In the genomic region with DNA sequence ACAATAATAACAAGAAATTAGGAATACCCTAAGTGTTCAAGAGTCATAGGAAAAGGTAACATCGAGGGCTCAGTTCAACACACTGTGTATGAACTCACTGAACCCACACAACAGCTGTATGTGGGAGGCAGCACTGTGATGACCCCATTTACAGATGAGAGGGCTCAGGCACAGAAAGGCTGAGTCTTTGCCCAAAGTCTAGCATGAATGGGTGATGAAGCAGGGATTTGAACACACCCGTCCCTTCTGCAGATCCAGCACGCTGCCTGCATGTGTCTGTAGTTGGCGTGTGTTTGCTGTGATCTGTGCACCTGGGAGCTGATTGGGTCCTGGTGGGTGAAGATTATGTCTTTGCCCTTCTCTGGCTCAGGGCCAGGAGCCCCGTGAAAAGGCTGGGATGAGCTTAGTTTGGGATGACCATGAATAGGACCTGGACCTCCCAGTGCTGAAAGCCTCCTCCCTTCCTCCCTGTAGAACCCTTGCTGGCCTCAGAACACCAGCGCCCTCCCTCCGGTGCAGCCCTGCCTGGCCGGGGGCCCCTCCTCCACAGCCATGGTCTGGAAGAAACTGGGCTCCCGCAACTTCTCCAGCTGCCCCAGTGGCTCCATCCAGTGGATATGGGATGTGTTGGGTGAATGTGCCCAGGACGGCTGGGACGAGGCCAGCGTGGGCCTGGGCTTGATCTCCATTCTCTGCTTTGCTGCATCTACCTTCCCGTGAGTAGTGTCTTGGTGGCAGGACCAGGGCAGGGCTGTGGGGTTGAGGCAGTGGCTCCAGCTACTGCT, we compare ENCODE assay signal across 21 cellular contexts. TPM values are rescaled to one million over a fixed set of nuclear protein-coding genes. Genes with fewer than 3 reads are reported as not detected.
A peak's percentile ranks its signal among the peaks of the same experiment; 100 is the strongest.
DNase-seq lines count a peak whose midpoint lies in the region; ATAC-seq and TF ChIP-seq lines count a peak whose summit lies in the region.
"Had no signal": no experiment of that assay in that cellular context is flagged by ENCODE, and none has a peak within 500 bp of the region (broad histone marks: within the 10 kb centered on the region; RNA-seq: fewer than 3 reads in every experiment).

No MANE protein-coding gene starts in this region.

- H3K9me3 Mint-ChIP-seq in IgD-negative memory B cell (no peaks in the 10 kb centered on the region), neural crest cell (no peaks in the 10 kb centered on the region)
- H3K9me3 Mint-ChIP-seq in central memory CD8-positive, alpha-beta T cell = no peaks in the 10 kb centered on the region
- H3K9me3 Mint-ChIP-seq: activated naive CD4-positive, alpha-beta T cell treated with anti-CD3 and anti-CD28 coated beads, Interleukin-2, amount 50 U/mL, for 72 hours; natural killer cell had no signal

- H4K20me1 ChIP-seq in BLaER1 treated with 17β-estradiol and CSF1 and Interleukin-3, amounts not matched to agents 10 nM and 100 nM = peaks cover 0 to 86% (median 29%) of the 10 kb centered on the region in 11 experiments; a peak in 17 of 22 replicates

- H3K4me2 ChIP-seq in BLaER1 treated with 17β-estradiol and CSF1 and Interleukin-3, amounts not matched to agents 10 nM and 100 nM = peak overlapping the region; percentile 91 to 100 (median 99)
- H3K4me2 ChIP-seq: hepatocyte, KMS-11 had no signal

- no peaks in the 10 kb centered on the region for H3K9me3 ChIP-seq in BLaER1 treated with 17β-estradiol and CSF1 and Interleukin-3, amounts not matched to agents 10 nM and 100 nM (replicated peaks in 1 of 11)
- H3K9me3 ChIP-seq: vagina had no signal

- no peak for DNase-seq in central memory CD8-positive, alpha-beta T cell (ENCODE audit: low spot score in 2 of 2)
- no peak for DNase-seq in neural crest cell (ENCODE audit: low read depth, low spot score)
- no peak for DNase-seq in NCI-H524 treated with DMSO at 0.1 percent for 48 hours (lab: John Stamatoyannopoulos, UW)
- DNase-seq in germinal center (ENCODE audit: low spot score) = no peak
- no peak for DNase-seq in erythroblast (lab: John Stamatoyannopoulos, UW)
- DNase-seq in NK-92 (lab: John Stamatoyannopoulos, UW; ENCODE audit: unreplicated experiment) = no peak
- DNase-seq: activated CD4-positive, alpha-beta T cell treated with anti-CD3 and anti-CD28 coated beads, Interleukin-2, amount 50 U/mL, for 48 hours; foreskin fibroblast; natural killer cell; NCI-H1092 treated with DMSO at 0.1 percent for 48 hours; NCI-H2081; NCI-H510A treated with DMSO at 0.1 percent for 48 hours; SHP77 treated with DMSO at 0.1 percent for 48 hours; T-helper 1 cell had no signal

- peak overlapping the region in 8 of 11 experiments; percentile 24 to 83 (median 70); a peak in 14 of 22 replicates for H3K27ac ChIP-seq in BLaER1 treated with 17β-estradiol and CSF1 and Interleukin-3, amounts not matched to agents 10 nM and 100 nM
- H3K27ac ChIP-seq: hepatocyte, KMS-11, vagina had no signal

- no peak for TF ChIP-seq CTCF in neural crest cell (conservative IDR thresholded peaks at IDR 0.05)

- H3K36me3 ChIP-seq in BLaER1 treated with 17β-estradiol and CSF1 and Interleukin-3, amounts not matched to agents 10 nM and 100 nM = peaks cover 0 to 40% (median 9%) of the 10 kb centered on the region in 11 experiments; a peak in 14 of 22 replicates

- no peak for ATAC-seq in central memory CD8-positive, alpha-beta T cell (replicated peaks; ENCODE audit: extremely low read depth, poor library complexity, severe bottlenecking)
- ATAC-seq: activated naive CD4-positive, alpha-beta T cell treated with anti-CD3 and anti-CD28 coated beads, Interleukin-2, amount 50 U/mL, for 72 hours; natural killer cell had no signal

- peaks cover 78 to 100% (median 99%) of the 10 kb centered on the region in 10 experiments for H3K4me1 ChIP-seq in BLaER1 treated with 17β-estradiol and CSF1 and Interleukin-3, amounts not matched to agents 10 nM and 100 nM

- H3K27me3 ChIP-seq in BLaER1 treated with 17β-estradiol and CSF1 and Interleukin-3, amounts not matched to agents 10 nM and 100 nM = no peaks in the 10 kb centered on the region
- H3K27me3 ChIP-seq: hepatocyte, vagina had no signal

- peak overlapping the region in 2 of 4 donors; percentile 12 to 55 for H3K4me3 Mint-ChIP-seq in IgD-negative memory B cell
- H3K4me3 Mint-ChIP-seq in central memory CD8-positive, alpha-beta T cell = peak overlapping the region; percentile 16
- peak overlapping the region; percentile 72 for H3K4me3 Mint-ChIP-seq in neural crest cell
- H3K4me3 Mint-ChIP-seq: CD14-positive monocyte had no signal

- H3K36me3 Mint-ChIP-seq in IgD-negative memory B cell (no peaks in the 10 kb centered on the region), neural crest cell (ENCODE audit: low read depth) (peaks cover 7% of the 10 kb centered on the region)
- peaks cover 36% of the 10 kb centered on the region for H3K36me3 Mint-ChIP-seq in central memory CD8-positive, alpha-beta T cell (ENCODE audit: insufficient read depth)
- H3K36me3 Mint-ChIP-seq: activated naive CD4-positive, alpha-beta T cell treated with anti-CD3 and anti-CD28 coated beads, Interleukin-2, amount 50 U/mL, for 72 hours; natural killer cell had no signal

- peaks cover 30 to 46% (median 36%) of the 10 kb centered on the region in 3 donors for H3K4me1 Mint-ChIP-seq in IgD-negative memory B cell
- H3K4me1 Mint-ChIP-seq in central memory CD8-positive, alpha-beta T cell = peaks cover 30% of the 10 kb centered on the region
- H3K4me1 Mint-ChIP-seq in neural crest cell = peaks cover 17% of the 10 kb centered on the region

- H3K27me3 Mint-ChIP-seq in IgD-negative memory B cell (no peaks in the 10 kb centered on the region), neural crest cell (ENCODE audit: low read depth) (no peaks in the 10 kb centered on the region)
- H3K27me3 Mint-ChIP-seq in central memory CD8-positive, alpha-beta T cell = no peaks in the 10 kb centered on the region

- H3K9ac ChIP-seq in BLaER1 treated with 17β-estradiol and CSF1 and Interleukin-3, amounts not matched to agents 10 nM and 100 nM = peak overlapping the region in 9 of 11 experiments; percentile 0 to 49 (median 18); a peak in 10 of 22 replicates
- H3K9ac ChIP-seq: KMS-11 had no signal

- peak overlapping the region in 2 of 3 donors; percentile 93 to 98 for H3K27ac Mint-ChIP-seq in IgD-negative memory B cell
- H3K27ac Mint-ChIP-seq in central memory CD8-positive, alpha-beta T cell (ENCODE audit: low read depth) = peak overlapping the region; percentile 90
- no peak overlapping the region for H3K27ac Mint-ChIP-seq in neural crest cell (ENCODE audit: unreplicated experiment)
- H3K27ac Mint-ChIP-seq: natural killer cell had no signal

- no peak for TF ChIP-seq POLR2A in erythroblast (IDR thresholded peaks at IDR 0.05; ENCODE audit: low read length)

- H3K4me3 ChIP-seq in BLaER1 treated with 17β-estradiol and CSF1 and Interleukin-3, amounts not matched to agents 10 nM and 100 nM = peak overlapping the region in 1 of 10 experiments; percentile 12; a peak in 2 of 20 replicates
- H3K4me3 ChIP-seq: hepatocyte, vagina had no signal

RNA-seq across cellular contexts. Expression of a gene that starts 5.2 kb away (rescaled TPM):
- polyA plus RNA-seq in IgD-negative memory B cell = 12.7 TPM
- 27.4 and 32.3 TPM in 2 replicates for total RNA-seq in neural crest cell

RNA-seq across cellular contexts. Expression of a gene that starts 5.4 kb away (rescaled TPM):
- polyA plus RNA-seq in IgD-negative memory B cell = 87.9 TPM
- total RNA-seq in neural crest cell = 70.4 and 75.7 TPM in 2 replicates

RNA-seq across cellular contexts. Expression of a gene that starts 28.7 kb away (rescaled TPM):
- polyA plus RNA-seq in IgD-negative memory B cell = 0.20 TPM
- 2.0 and 2.1 TPM in 2 replicates for total RNA-seq in neural crest cell
